ENCODE assay signal across 21 cellular contexts in the genomic region with DNA sequence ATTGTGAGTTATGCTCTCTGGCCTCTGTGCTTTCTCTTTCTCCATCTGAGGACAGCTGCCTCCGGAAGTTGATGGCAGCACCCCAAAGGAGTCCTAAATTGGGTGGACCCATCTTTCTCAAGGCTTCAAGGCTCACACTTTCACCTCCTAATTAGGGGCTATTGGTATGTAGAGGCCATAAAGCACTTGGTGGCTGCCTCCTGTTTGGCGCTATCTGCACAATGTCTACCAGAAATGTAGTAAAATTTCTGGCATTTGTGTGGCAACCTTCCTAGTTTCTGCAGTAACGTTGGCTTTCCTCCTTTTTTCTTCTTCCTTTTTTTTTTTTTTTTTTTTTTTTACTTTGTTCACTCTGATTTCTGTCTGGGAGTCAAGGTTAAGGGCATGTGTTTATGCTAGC.
"Had no signal": no experiment of that assay in that cellular context is flagged by ENCODE, and none has a peak within 500 bp of the region (broad histone marks: within the 10 kb centered on the region; RNA-seq: fewer than 3 reads in every experiment).

No MANE protein-coding gene starts in this region.

- H3K4me1 ChIP-seq: colonic mucosa, lower lobe of right lung, prostate gland, right atrium auricular region, stomach, thyroid gland had no signal

- FAIRE-seq: keratinocyte had no signal

- H3K27me3 ChIP-seq: colonic mucosa, right atrium auricular region, stomach, thyroid gland had no signal

- H3K27ac ChIP-seq: colonic mucosa, epithelial cell of prostate, lower lobe of right lung, prostate gland, right atrium auricular region, stomach, thyroid gland had no signal

- H3K9me3 ChIP-seq: colonic mucosa, lower lobe of right lung, mucosa of descending colon, prostate gland, right atrium auricular region, stomach, thyroid gland had no signal

- ATAC-seq: esophagus mucosa; left ventricle myocardium superior; lower lobe of right lung; mucosa of descending colon; naive thymus-derived CD4-positive, alpha-beta T cell; sciatic nerve; stimulated activated effector memory CD8-positive, alpha-beta T cell treated with anti-CD3 and anti-CD28 coated beads, Interleukin-12 subunit alpha, Interleukin-12 subunit beta, amount 100 ng/mL, for 72 hours had no signal

- DNase-seq: colonic mucosa; effector CD8-positive, alpha-beta T cell; endodermal cell; hypothalamus; left ventricle myocardium superior; lower lobe of right lung; mucosa of descending colon; naive thymus-derived CD4-positive, alpha-beta T cell; nucleus accumbens; stimulated activated CD4-positive, alpha-beta T cell treated with anti-CD3 and anti-CD28 coated beads, Interleukin-2, amount 100 ng/mL, for 24 hours; stimulated activated CD4-positive, alpha-beta T cell treated with anti-CD3 and anti-CD28 coated beads, Interleukin-4, amount 100 ng/mL, for 24 hours; stimulated activated naive CD4-positive, alpha-beta T cell treated with Interleukin-2 at 50 U/mL for 16 hours; stomach; thyroid gland had no signal

- H3K36me3 ChIP-seq: colonic mucosa, lower lobe of right lung, prostate gland, right atrium auricular region, stomach, thyroid gland had no signal

- H3K4me3 ChIP-seq: colonic mucosa, lower lobe of right lung, mucosa of descending colon, prostate gland, right atrium auricular region, stomach, thyroid gland had no signal
